ENCODE assay signal across 8 cellular contexts in genomic region chr4:185219551-185220344, GRCh38. TPM values are rescaled to one million over a fixed set of nuclear protein-coding genes. Genes with fewer than 3 reads are reported as not detected.
DNase-seq lines count a peak whose midpoint lies in the region; ATAC-seq and TF ChIP-seq lines count a peak whose summit lies in the region.

No MANE protein-coding gene starts in this region.

- peak; percentile 70 for ATAC-seq in HG03108 (IDR thresholded peaks at IDR 0.05; ENCODE audit: unreplicated experiment)

- intact Hi-C loops in MCF 10A (cut with micrococcal nuclease) (no loop called here), mammary epithelial cell (cut with micrococcal nuclease) (no loop called here)

- WGBS in mammary epithelial cell (ENCODE audit: low coverage, missing lambda C conversion rate) = 53% methylated on average over 3 of the region's 3 CpGs

- no peak overlapping the region for H3K4me3 Mint-ChIP-seq in MCF 10A (ENCODE audit: unreplicated experiment)

- BruUV-seq in MCF 10A (replicated peaks; lab: Mats Ljungman, UMichigan) = no TSS peak
- no TSS peak for BruUV-seq in mammary epithelial cell (replicated peaks; lab: Mats Ljungman, UMichigan)

- in situ Hi-C loops in mammary epithelial cell (cut with MboI; ENCODE audit: low sequenced_read_pairs in 2 of 2) (loop anchor here in 1 of 2 donors (10.0 kb wide), 1 partner anchor 175 kb away; the partner anchor contains the start of genes ANKRD37 and LRP2BP), ACHN (cut with HindIII; ENCODE audit: low pct_ligation_motif_present, low pct_unique_long_range_greater_than_20kb, low sequenced_read_pairs) (no loop called here)

- H3K9me3 Mint-ChIP-seq in MCF 10A (ENCODE audit: unreplicated experiment) = peaks cover 8% of the 10 kb centered on the region

- H3K27me3 Mint-ChIP-seq in MCF 10A (ENCODE audit: insufficient read depth, unreplicated experiment) = no peaks in the 10 kb centered on the region

- H3K9me3 ChIP-seq in mammary epithelial cell (replicated peaks; ENCODE audit: insufficient read depth, low read length) (no peaks in the 10 kb centered on the region), adipocyte (ENCODE audit: control insufficient read depth, low read length) (no peaks in the 10 kb centered on the region)

- no peaks in the 10 kb centered on the region for H3K36me3 Mint-ChIP-seq in MCF 10A (ENCODE audit: insufficient read depth, unreplicated experiment)

- CTCF ChIA-PET in MCF 10A (lab: Yijun Ruan, JAX) = interaction anchor here (0.6 kb wide), 2 partner anchors 34 to 68 kb away, joined by 3 read pairs; no protein-coding TSS in a partner anchor
- CTCF ChIA-PET in mammary epithelial cell (lab: Charles Lee; ENCODE audit: low non-redundant PET) = no interaction called here

- peaks cover 20% of the 10 kb centered on the region for H3K4me1 Mint-ChIP-seq in MCF 10A (ENCODE audit: insufficient read depth, unreplicated experiment)

- H3K4me2 ChIP-seq in mammary epithelial cell (ENCODE audit: insufficient read depth, low read depth, low read length) = no peak overlapping the region

- DNase-seq in MCF 10A (ENCODE audit: unreplicated experiment) (peak; percentile 28), mammary epithelial cell (no peak), adipocyte (ENCODE audit: low read depth) (peak; percentile 54), myocyte (ENCODE audit: low read depth) (peak; percentile 42), ACHN (no peak), NCI-H187 (lab: John Stamatoyannopoulos, UW) (no peak)
- DNase-seq in stimulated activated naive CD4-positive, alpha-beta T cell (lab: John Stamatoyannopoulos, UW) = no peak

- no peak overlapping the region for H3K27ac ChIP-seq in mammary epithelial cell (ENCODE audit: insufficient read depth, low read depth, low read length)

- H3K4me1 ChIP-seq in mammary epithelial cell (ENCODE audit: insufficient read depth, low read length) = no peaks in the 10 kb centered on the region
- H3K4me1 ChIP-seq in adipocyte (ENCODE audit: control insufficient read depth, insufficient read depth, low read length) = peaks cover 56% of the 10 kb centered on the region

- H3K27me3 ChIP-seq in mammary epithelial cell (ENCODE audit: insufficient read depth, low read length) (no peaks in the 10 kb centered on the region), adipocyte (replicated peaks; ENCODE audit: control insufficient read depth, insufficient read depth, low read length) (no peaks in the 10 kb centered on the region)

- H3K36me3 ChIP-seq in mammary epithelial cell (ENCODE audit: insufficient read depth, low read length) = no peaks in the 10 kb centered on the region
- no peaks in the 10 kb centered on the region for H3K36me3 ChIP-seq in adipocyte (ENCODE audit: control insufficient read depth, insufficient read depth, low read length, severe bottlenecking)

- dilution Hi-C loops in mammary epithelial cell (cut with HindIII; ENCODE audit: low sequenced_read_pairs) = loop anchor here (5.0 kb wide), 1 partner anchor 72 kb away; no protein-coding TSS in a partner anchor

- TF ChIP-seq CTCF in MCF 10A (IDR thresholded peaks at IDR 0.05; ENCODE audit: unreplicated experiment) = no peak
- no peak for TF ChIP-seq CTCF in mammary epithelial cell (conservative IDR thresholded peaks at IDR 0.05 in 1 of 2, IDR thresholded peaks at IDR 0.05 in 1 of 2; ENCODE audit: extremely low read depth in 1 of 2, insufficient read depth in 1 of 2, low read depth in 1 of 2, low read length in 2 of 2)

- H3K27ac Mint-ChIP-seq in MCF 10A (ENCODE audit: low read depth, unreplicated experiment) = no peak overlapping the region

- no peaks in the 10 kb centered on the region for H4K20me1 ChIP-seq in mammary epithelial cell (ENCODE audit: insufficient read depth, low read length)

- H3K4me3 ChIP-seq in mammary epithelial cell (replicated peaks in 1 of 3; ENCODE audit: insufficient read depth in 1 of 3, low read depth in 2 of 3, low read length in 3 of 3) (no peak overlapping the region), adipocyte (ENCODE audit: low read length) (peak overlapping the region; percentile 23)

- POLR2A ChIA-PET in MCF 10A (lab: Yijun Ruan, JAX) = interaction anchor here (2.3 kb wide), 1 partner anchor 10 kb away, joined by 7 read pairs; the partner anchor contains the start of gene SNX25

- no peak overlapping the region for H2AFZ ChIP-seq in mammary epithelial cell (ENCODE audit: low read depth, low read length)

- H3K9ac ChIP-seq in mammary epithelial cell (ENCODE audit: insufficient read depth, low read length) (no peak overlapping the region), adipocyte (ENCODE audit: low read length) (no peak overlapping the region)

- H3K79me2 ChIP-seq in mammary epithelial cell (ENCODE audit: insufficient read depth, low read length) = peaks cover 73% of the 10 kb centered on the region

RNA-seq across cellular contexts. Expression of gene SNX25, which starts 10.3 kb away (rescaled TPM):
- total RNA-seq in MCF 10A (2022) = 10.5 and 14.4 TPM in 2 replicates
- total RNA-seq in mammary epithelial cell = 10 to 100 TPM; 15.3 to 24.0 TPM
- 5.8 TPM for polyA plus RNA-seq in mammary epithelial cell
- polyA minus RNA-seq in mammary epithelial cell = 90.1 TPM
- total RNA-seq in myocyte = 12.9 and 16.7 TPM in 2 replicates
- polyA plus RNA-seq in myocyte (2012) = 7.1 TPM

RNA-seq across cellular contexts. Expression of gene CFAP97, which starts 15.9 kb away (rescaled TPM):
- total RNA-seq in MCF 10A (2022) (80.2 and 95.0 TPM in 2 replicates), mammary epithelial cell (10 to 100 TPM; 39.7 to 45.2 TPM), myocyte (36.2 and 46.8 TPM in 2 replicates)
- 15.8 TPM for polyA plus RNA-seq in mammary epithelial cell
- 14.0 TPM for polyA minus RNA-seq in mammary epithelial cell
- polyA plus RNA-seq in myocyte (2012) = 9.8 TPM

Comparison
In these comparisons a context has a peak if more than half of its experiments do, and no peak if none do; other contexts are left out.
1. DNase-seq: peak in MCF 10A (single experiment), adipocyte (single experiment) and myocyte (single experiment); none in mammary epithelial cell (single experiment), ACHN (single experiment), stimulated activated naive CD4-positive, alpha-beta T cell (0 of 6) and NCI-H187 (0 of 2).